Comparison of ENCODE assay signal across 11 cellular contexts in the genomic region with DNA sequence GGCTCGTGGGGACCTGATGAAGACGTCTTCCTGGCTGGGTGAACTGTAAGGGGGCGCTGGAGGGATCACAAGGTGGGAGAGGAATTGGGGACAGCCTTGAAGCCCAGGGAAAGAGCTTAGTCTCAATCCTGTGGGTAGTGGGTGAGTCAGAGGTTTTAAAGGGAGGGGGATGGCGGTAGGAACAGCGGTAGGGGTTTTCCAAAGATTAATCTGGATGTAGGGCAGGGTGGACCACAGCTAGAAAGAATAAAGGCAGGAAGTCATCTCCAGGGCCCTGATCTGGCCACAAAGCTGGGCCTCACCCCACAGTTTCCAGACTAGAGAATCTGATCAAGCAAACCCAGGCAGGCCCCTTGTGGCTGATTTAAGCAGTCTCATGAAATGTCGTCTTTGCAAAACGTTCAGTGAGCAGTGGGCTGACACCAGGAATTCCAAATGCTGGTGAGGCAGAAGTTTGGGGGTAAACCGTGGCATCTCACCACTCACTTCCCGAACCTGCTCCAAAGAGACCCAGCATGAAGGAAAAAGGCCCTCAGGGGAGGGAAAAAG.
DNase-seq lines count a peak whose midpoint lies in the region; ATAC-seq and TF ChIP-seq lines count a peak whose summit lies in the region.
"Had no signal": no experiment of that assay in that cellular context is flagged by ENCODE, and none has a peak within 500 bp of the region (broad histone marks: within the 10 kb centered on the region; RNA-seq: fewer than 3 reads in every experiment).

No MANE protein-coding gene starts in this region.

- H3K4me3 ChIP-seq in fibroblast of the aortic adventitia (ENCODE audit: low read depth, low read length) = no peak overlapping the region
- no peak overlapping the region for H3K4me3 ChIP-seq in thoracic aorta
- H3K4me3 ChIP-seq: gastrocnemius medialis had no signal

- no peak overlapping the region for H3K27ac Mint-ChIP-seq in activated CD4-positive, alpha-beta memory T cell treated with anti-CD3 and anti-CD28 coated beads for 36 hours
- no peak overlapping the region for H3K27ac Mint-ChIP-seq in activated CD4-positive, alpha-beta memory T cell treated with anti-CD3 and anti-CD28 coated beads, Interleukin-2, amount 10 ng/mL, durations not matched to agents 7 days and 5 days
- H3K27ac Mint-ChIP-seq in T-helper 17 cell = peak overlapping the region; percentile 62

- no peaks in the 10 kb centered on the region for H3K27me3 ChIP-seq in thoracic aorta (replicated peaks; ENCODE audit: insufficient read depth)
- H3K27me3 ChIP-seq: gastrocnemius medialis had no signal

- no peak overlapping the region for H3K27ac ChIP-seq in thoracic aorta
- H3K27ac ChIP-seq: gastrocnemius medialis, parathyroid adenoma had no signal

- TF ChIP-seq CTCF in fibroblast of the aortic adventitia (IDR thresholded peaks at IDR 0.05; ENCODE audit: insufficient read depth, low read length) (peak; percentile 53), thoracic aorta (IDR thresholded peaks at IDR 0.05) (peak; percentile 31)

- intact Hi-C loops in activated CD4-positive, alpha-beta memory T cell treated with anti-CD3 and anti-CD28 coated beads for 36 hours (cut with micrococcal nuclease) = no loop called here

- no peaks in the 10 kb centered on the region for H3K9me3 ChIP-seq in T-helper 17 cell (ENCODE audit: control insufficient read depth, low read length, poor library complexity, severe bottlenecking)
- no peaks in the 10 kb centered on the region for H3K9me3 ChIP-seq in thoracic aorta
- H3K9me3 ChIP-seq: gastrocnemius medialis had no signal

- H3K4me1 ChIP-seq in thoracic aorta (ENCODE audit: control insufficient read depth in 1 of 2, low read depth in 2 of 2) = peaks cover 0 to 35% of the 10 kb centered on the region in 2 donors
- H3K4me1 ChIP-seq: parathyroid adenoma had no signal

- H3K36me3 ChIP-seq in thoracic aorta = no peaks in the 10 kb centered on the region
- H3K36me3 ChIP-seq: gastrocnemius medialis had no signal

- no peak overlapping the region for H3K4me3 Mint-ChIP-seq in activated CD4-positive, alpha-beta memory T cell treated with anti-CD3 and anti-CD28 coated beads for 36 hours
- no peak overlapping the region for H3K4me3 Mint-ChIP-seq in activated CD4-positive, alpha-beta memory T cell treated with anti-CD3 and anti-CD28 coated beads, Interleukin-2, amount 10 ng/mL, durations not matched to agents 7 days and 5 days
- no peak overlapping the region for H3K4me3 Mint-ChIP-seq in T-helper 17 cell

- ATAC-seq in T-helper 17 cell (peak; percentile 83), thoracic aorta (ENCODE audit: insufficient number of reproducible peaks, low FRiP score, low read depth) (no peak), GM19023 (IDR thresholded peaks at IDR 0.05; ENCODE audit: unreplicated experiment) (no peak)
- ATAC-seq: gastrocnemius medialis had no signal

- CTCF ChIA-PET in activated CD4-positive, alpha-beta memory T cell treated with anti-CD3 and anti-CD28 coated beads for 36 hours (lab: Charles Lee) = interaction anchor here (1.2 kb wide), 1 partner anchor 33 kb away, joined by 7 read pairs; no protein-coding TSS in a partner anchor
- CTCF ChIA-PET in activated CD4-positive, alpha-beta memory T cell treated with anti-CD3 and anti-CD28 coated beads, Interleukin-2, amount 10 ng/mL, durations not matched to agents 7 days and 5 days (lab: Charles Lee) = interaction anchor here (1.2 kb wide), 1 partner anchor 33 kb away, joined by 4 read pairs; no protein-coding TSS in a partner anchor

- no peaks in the 10 kb centered on the region for H3K36me3 Mint-ChIP-seq in activated CD4-positive, alpha-beta memory T cell treated with anti-CD3 and anti-CD28 coated beads for 36 hours
- no peaks in the 10 kb centered on the region for H3K36me3 Mint-ChIP-seq in activated CD4-positive, alpha-beta memory T cell treated with anti-CD3 and anti-CD28 coated beads, Interleukin-2, amount 10 ng/mL, durations not matched to agents 7 days and 5 days (ENCODE audit: low read depth)
- no peaks in the 10 kb centered on the region for H3K36me3 Mint-ChIP-seq in T-helper 17 cell (ENCODE audit: low read depth)

- POLR2A ChIA-PET in activated CD4-positive, alpha-beta memory T cell treated with anti-CD3 and anti-CD28 coated beads for 36 hours (lab: Charles Lee) = no interaction called here
- POLR2A ChIA-PET in activated CD4-positive, alpha-beta memory T cell treated with anti-CD3 and anti-CD28 coated beads, Interleukin-2, amount 10 ng/mL, durations not matched to agents 7 days and 5 days (lab: Charles Lee) = no interaction called here

- H3K9me3 Mint-ChIP-seq in activated CD4-positive, alpha-beta memory T cell treated with anti-CD3 and anti-CD28 coated beads for 36 hours = no peaks in the 10 kb centered on the region
- H3K9me3 Mint-ChIP-seq in activated CD4-positive, alpha-beta memory T cell treated with anti-CD3 and anti-CD28 coated beads, Interleukin-2, amount 10 ng/mL, durations not matched to agents 7 days and 5 days = no peaks in the 10 kb centered on the region

- peak; percentile 35 for DNase-seq in activated CD4-positive, alpha-beta memory T cell treated with anti-CD3 and anti-CD28 coated beads for 36 hours
- DNase-seq in activated CD4-positive, alpha-beta memory T cell treated with anti-CD3 and anti-CD28 coated beads, Interleukin-2, amount 10 ng/mL, durations not matched to agents 7 days and 5 days = no peak
- DNase-seq in T-helper 17 cell (no peak), fibroblast of the aortic adventitia (ENCODE audit: low read depth) (peak; percentile 66), thoracic aorta (ENCODE audit: low spot score) (no peak), cerebellar nuclear complex (lab: John Stamatoyannopoulos, UW) (no peak), NCI-H748 (lab: John Stamatoyannopoulos, UW; ENCODE audit: unreplicated experiment) (no peak)
- DNase-seq: AML-193, gastrocnemius medialis had no signal

- peaks cover 12% of the 10 kb centered on the region for H3K27me3 Mint-ChIP-seq in activated CD4-positive, alpha-beta memory T cell treated with anti-CD3 and anti-CD28 coated beads for 36 hours
- peaks cover 12% of the 10 kb centered on the region for H3K27me3 Mint-ChIP-seq in activated CD4-positive, alpha-beta memory T cell treated with anti-CD3 and anti-CD28 coated beads, Interleukin-2, amount 10 ng/mL, durations not matched to agents 7 days and 5 days
- H3K27me3 Mint-ChIP-seq in T-helper 17 cell = peaks cover 23% of the 10 kb centered on the region

- peaks cover 13% of the 10 kb centered on the region for H3K4me1 Mint-ChIP-seq in activated CD4-positive, alpha-beta memory T cell treated with anti-CD3 and anti-CD28 coated beads for 36 hours (ENCODE audit: low read depth)
- peaks cover 8% of the 10 kb centered on the region for H3K4me1 Mint-ChIP-seq in activated CD4-positive, alpha-beta memory T cell treated with anti-CD3 and anti-CD28 coated beads, Interleukin-2, amount 10 ng/mL, durations not matched to agents 7 days and 5 days
- peaks cover 18% of the 10 kb centered on the region for H3K4me1 Mint-ChIP-seq in T-helper 17 cell

Comparison
In these comparisons a context has a peak if more than half of its experiments do, and no peak if none do; other contexts are left out.
1. DNase-seq: peak in activated CD4-positive, alpha-beta memory T cell treated with anti-CD3 and anti-CD28 coated beads for 36 hours (single experiment) and fibroblast of the aortic adventitia (single experiment); none in activated CD4-positive, alpha-beta memory T cell treated with anti-CD3 and anti-CD28 coated beads, Interleukin-2, amount 10 ng/mL, durations not matched to agents 7 days and 5 days (single experiment), T-helper 17 cell (0 of 3), thoracic aorta (single experiment), cerebellar nuclear complex (0 of 2) and NCI-H748 (single experiment).